In genomic region chr12:6338536-6338935, GRCh38 we compare ENCODE assay signal across 8 cellular contexts. TPM values are rescaled to one million over a fixed set of nuclear protein-coding genes. Genes with fewer than 3 reads are reported as not detected.
DNase-seq lines count a peak whose midpoint lies in the region; ATAC-seq, FAIRE-seq and TF ChIP-seq lines count a peak whose summit lies in the region.
"Not testable (repeated sequence)": the region's sequence is repeated elsewhere in the genome, so short reads cannot be mapped to it uniquely, and the experiment has no call there.
"Had no signal": no experiment of that assay in that cellular context is flagged by ENCODE, and none has a peak within 500 bp of the region (broad histone marks: within the 10 kb centered on the region; RNA-seq: fewer than 3 reads in every experiment).

No MANE protein-coding gene starts in this region.

- H3K27ac ChIP-seq in HCT116 (ENCODE audit: low read depth, low read length) (peak overlapping the region; percentile 99), angular gyrus (ENCODE audit: low read depth, low read length) (peak overlapping the region; percentile 82), epithelial cell of prostate (peak overlapping the region; percentile 98), liver (ENCODE audit: low read depth in 1 of 2, low read length in 2 of 2) (peak overlapping the region; percentile 98 to 99), gastrocnemius medialis (peak overlapping the region; percentile 92 to 99 (median 96))

- peaks cover 5 to 15% of the 10 kb centered on the region in 2 experiments; a peak in 3 of 4 replicates for H3K36me3 ChIP-seq in HCT116 (ENCODE audit: control insufficient read depth in 1 of 2, insufficient read depth in 2 of 2, low read length in 2 of 2)
- not testable (repeated sequence) for H3K36me3 ChIP-seq in liver (ENCODE audit: control insufficient read depth in 4 of 4, insufficient read depth in 3 of 4, low read depth in 1 of 4, low read length in 3 of 4)
- H3K36me3 ChIP-seq in gastrocnemius medialis: peaks cover 0 to 10% of the 10 kb centered on the region in 2 donors

- not testable (repeated sequence) for H3K9me3 ChIP-seq in HCT116 (ENCODE audit: control insufficient read depth in 1 of 2, insufficient read depth in 1 of 2, low read depth in 1 of 2, low read length in 2 of 2); liver (ENCODE audit: control insufficient read depth in 4 of 4, low read length in 3 of 4); gastrocnemius medialis

- 63% methylated on average over 8 of the region's 8 CpGs for WGBS in liver

- H3K4me3 ChIP-seq in HCT116 (replicated peaks in 1 of 2; ENCODE audit: low read depth in 1 of 2, low read length in 2 of 2) (0 out of 4 replicates have a peak overlapping the region, but pooled peaks of 1 of the 2 experiments have one; percentile 92), liver (ENCODE audit: low read depth in 1 of 3, low read length in 3 of 3) (peak overlapping the region; percentile 57 to 99 (median 95)), gastrocnemius medialis (peak overlapping the region; percentile 58 to 99 (median 81))

- in situ Hi-C loops in gastrocnemius medialis (cut with MboI; ENCODE audit: low sequenced_read_pairs in 4 of 4): loop anchor here in 3 of 4 donors (5.0 to 25.0 kb wide), 6 partner anchors 39 to 204 kb away; partner anchors contain the start of genes LTBR (in 1 of the 3), SCNN1A (in 1 of the 3), TAPBPL (in 1 of the 3) and VAMP1 (in 1 of the 3)

- not testable (repeated sequence) for H3K9me2 ChIP-seq in HCT116 (ENCODE audit: insufficient read depth)

- not testable (repeated sequence) for H4K20me1 ChIP-seq in HCT116 (ENCODE audit: insufficient read depth)

- H3K4me1 ChIP-seq in HCT116 (ENCODE audit: control insufficient read depth in 1 of 2, insufficient read depth in 2 of 2, low read length in 2 of 2) (peaks cover 71 to 88% of the 10 kb centered on the region in 2 experiments), liver (ENCODE audit: control insufficient read depth in 4 of 4, insufficient read depth in 4 of 4, low read length in 3 of 4) (peaks cover 7 to 73% (median 52%) of the 10 kb centered on the region in 4 donors), gastrocnemius medialis (peaks cover 72 to 75% of the 10 kb centered on the region in 2 donors)

- peak overlapping the region; percentile 97 for H3K4me2 ChIP-seq in HCT116 (ENCODE audit: low read length)

- TF ChIP-seq POLR2A in HCT116 (IDR thresholded peaks at IDR 0.05; ENCODE audit: borderline replicate concordance, extremely low read depth, insufficient read depth, insufficient read length); gastrocnemius medialis (IDR thresholded peaks at IDR 0.05): not testable (repeated sequence)

- H3K79me2 ChIP-seq in HCT116 (ENCODE audit: insufficient read depth, low read length): peaks cover 87% of the 10 kb centered on the region

- not testable (repeated sequence) for ATAC-seq in HCT116, gastrocnemius medialis

- not testable (repeated sequence) for BruUV-seq in HCT116 (replicated peaks; lab: Mats Ljungman, UMichigan)

- intact Hi-C loops in HCT116 (cut with micrococcal nuclease): loop anchor here (5.0 to 10.0 kb wide), 2 partner anchors 129 to 196 kb away; partner anchors contain the start of gene GAPDH
- intact Hi-C loops in gastrocnemius medialis (cut with DNase I; ENCODE audit: low total_unique reads): loop anchor here (5.0 kb wide), 4 partner anchors 154 to 349 kb away; partner anchors contain the start of genes CHD4, MRPL51, NCAPD2 and ZNF384

- RAD21 ChIA-PET in HCT116 (lab: Charles Lee; ENCODE audit: low non-redundant PET in 1 of 2, low total read pairs in 2 of 2, uncharacterized antibody in 2 of 2, unreplicated experiment in 2 of 2): interaction anchor here in 1 of 2 experiments (1.2 kb wide), 1 partner anchor 26 kb away, joined by 4 read pairs; no protein-coding TSS in a partner anchor

- not testable (repeated sequence) for H3K27me3 ChIP-seq in HCT116 (ENCODE audit: insufficient read depth, low read length); liver (ENCODE audit: control insufficient read depth in 4 of 4, insufficient read depth in 4 of 4, low read length in 3 of 4); gastrocnemius medialis

- H2AFZ ChIP-seq in HCT116 (ENCODE audit: low read depth, low read length, poor library complexity, severe bottlenecking): not testable (repeated sequence)

- H3K9ac ChIP-seq in HCT116 (ENCODE audit: low read length): peak overlapping the region; percentile 90
- peak overlapping the region; percentile 58 to 98 for H3K9ac ChIP-seq in liver (ENCODE audit: low read depth in 1 of 2, low read length in 2 of 2)

- DNase-seq in HCT116 (ENCODE audit: low read depth, low spot score); epithelial cell of prostate (ENCODE audit: low read depth, low spot score); gastrocnemius medialis; urothelium cell line (ENCODE audit: low spot score): not testable (repeated sequence)

- CTCF ChIA-PET in HCT116 (lab: Charles Lee): interaction anchor here (1.2 to 1.5 kb wide), 2 partner anchors 12 to 127 kb away, joined by 4 read pairs; no protein-coding TSS in a partner anchor

- peak; percentile 44 for FAIRE-seq in urothelium cell line (lab: Jason Lieb, UNC)

- TF ChIP-seq CTCF in HCT116 (IDR thresholded peaks at IDR 0.05 in 2 of 3, conservative IDR thresholded peaks at IDR 0.05 in 1 of 3; ENCODE audit: borderline replicate concordance in 1 of 3, insufficient read depth in 1 of 3, low read depth in 2 of 3, low read length in 2 of 3); liver (IDR thresholded peaks at IDR 0.05; ENCODE audit: low read depth, low read length, missing input control); gastrocnemius medialis (IDR thresholded peaks at IDR 0.05 in 4 of 5, conservative IDR thresholded peaks at IDR 0.05 in 1 of 5): not testable (repeated sequence)

- TF ChIP-seq RAD21 in HCT116 (IDR thresholded peaks at IDR 0.05; ENCODE audit: low read depth); liver (IDR thresholded peaks at IDR 0.05): not testable (repeated sequence)

- POLR2A ChIA-PET in HCT116 (lab: Charles Lee): interaction anchor here (0.8 to 2.7 kb wide), 4 partner anchors 10 to 196 kb away, joined by 3 to 11 read pairs (median 3); partner anchors contain the start of gene GAPDH

RNA-seq across cellular contexts. Expression of gene TNFRSF1A, which starts 3.3 kb away (rescaled TPM):
- 129 TPM for total RNA-seq in HCT116 (2021; ENCODE audit: unreplicated experiment)
- polyA plus RNA-seq in HCT116 (2012): 91.0 and 116 TPM in 2 replicates
- total RNA-seq in liver: 100 to 1,000 TPM in 1 of 2 donors, 10 to 100 TPM in 1; 36.9 to 144 TPM
- 100 to 1,000 TPM in 1 of 2 donors, 10 to 100 TPM in 1; 56.0 to 121 TPM for polyA plus RNA-seq in liver
- 100 to 1,000 TPM; 103 to 220 (median 193) TPM for total RNA-seq in gastrocnemius medialis

RNA-seq across cellular contexts. Expression of gene PLEKHG6, which starts 28.1 kb away (rescaled TPM):
- total RNA-seq in HCT116 (2021; ENCODE audit: unreplicated experiment) (27.4 TPM), liver (1 to 10 TPM; 2.2 to 6.3 TPM), gastrocnemius medialis (under 1 TPM in 1 of 4 donors, not detected in 3; 0.29 TPM)
- 16.5 and 19.9 TPM in 2 replicates for polyA plus RNA-seq in HCT116 (2012)
- polyA plus RNA-seq in liver: 1 to 10 TPM; 2.4 to 2.7 TPM
- total RNA-seq: activated T-helper 1 cell treated with anti-CD3 and anti-CD28 coated beads, Interleukin-12 subunit alpha, Interleukin-12 subunit beta, Interleukin-2, Interleukin-4 antibody, amounts not matched to agents 30 ng/mL and 10 ng/mL and 1 ng/mL, durations not matched to agents 14 hours and 24 hours and 36 hours; SK-MEL-5 had no signal

RNA-seq across cellular contexts. Expression of gene SCNN1A, which starts 36.8 kb away (rescaled TPM):
- total RNA-seq in HCT116 (2021; ENCODE audit: unreplicated experiment): 118 TPM
- 150 and 159 TPM in 2 replicates for polyA plus RNA-seq in HCT116 (2012)
- 1 to 10 TPM in 1 of 2 donors, under 1 TPM in 1; 0.47 to 7.7 TPM for total RNA-seq in liver
- polyA plus RNA-seq in liver: 1 to 10 TPM; 2.2 to 3.5 TPM
- 1 to 10 TPM in 1 of 4 donors, under 1 TPM in 2, not detected in 1; 0.20 to 2.0 (median 0.38) TPM for total RNA-seq in gastrocnemius medialis
- total RNA-seq: SK-MEL-5 had no signal

RNA-seq across cellular contexts. Expression of gene LTBR, which starts 45.4 kb away (rescaled TPM):
- total RNA-seq in HCT116 (2021; ENCODE audit: unreplicated experiment) (128 TPM), liver (10 to 100 TPM; 15.8 to 93.9 TPM), gastrocnemius medialis (10 to 100 TPM; 40.2 to 98.6 (median 43.7) TPM)
- 91.2 and 100 TPM in 2 replicates for polyA plus RNA-seq in HCT116 (2012)
- 100 to 1,000 TPM in 1 of 2 donors, 10 to 100 TPM in 1; 84.1 to 138 TPM for polyA plus RNA-seq in liver

Comparison
In these comparisons a context has a peak if more than half of its experiments do, and no peak if none do; other contexts are left out.
1. RNA of gene SCNN1A, which starts 36.8 kb away (total RNA-seq): 118 TPM in HCT116 (single experiment); 0.47 to 7.7 TPM in liver and 0.20 to 2.0 TPM in gastrocnemius medialis; every median in the first group is over 10 times any median in the second.
2. Peak in every context shown above with its lines, with median percentiles within 50 percentile points of each other: H3K27ac ChIP-seq.